Comparison of ENCODE assay signal across 9 cellular contexts in genomic region chr17:38590988-38591758, GRCh38. TPM values are rescaled to one million over a fixed set of nuclear protein-coding genes. Genes with fewer than 3 reads are reported as not detected.
DNase-seq lines count a peak whose midpoint lies in the region; ATAC-seq and TF ChIP-seq lines count a peak whose summit lies in the region.
"Had no signal": no experiment of that assay in that cellular context is flagged by ENCODE, and none has a peak within 500 bp of the region (broad histone marks: within the 10 kb centered on the region; RNA-seq: fewer than 3 reads in every experiment).

No MANE protein-coding gene starts in this region.

- peaks cover 23% of the 10 kb centered on the region for H3K4me1 Mint-ChIP-seq in CD8-positive, alpha-beta T cell (ENCODE audit: low read depth)

- H3K27me3 ChIP-seq in CD8-positive, alpha-beta T cell (ENCODE audit: insufficient read depth, low read length) = no peaks in the 10 kb centered on the region
- peaks cover 73% of the 10 kb centered on the region for H3K27me3 ChIP-seq in MM.1S (replicated peaks; ENCODE audit: insufficient read depth, low read length)
- no peaks in the 10 kb centered on the region for H3K27me3 ChIP-seq in RWPE2 (ENCODE audit: insufficient read depth, poor library complexity, severe bottlenecking)
- peaks cover 0 to 95% (median 0%) of the 10 kb centered on the region in 4 donors for H3K27me3 ChIP-seq in esophagus squamous epithelium

- POLR2A ChIA-PET in CD8-positive, alpha-beta T cell (lab: Charles Lee) = no interaction called here

- H3K9me2 ChIP-seq in MM.1S (replicated peaks; ENCODE audit: insufficient read depth, low read length) = no peaks in the 10 kb centered on the region

- no peak overlapping the region for H3K9ac ChIP-seq in MM.1S (ENCODE audit: low read length)

- no peak for TF ChIP-seq CTCF in CD8-positive, alpha-beta T cell (IDR thresholded peaks at IDR 0.05)
- no peak for TF ChIP-seq CTCF in MM.1S (IDR thresholded peaks at IDR 0.05; ENCODE audit: low read length)
- no peak for TF ChIP-seq CTCF in RWPE2 (IDR thresholded peaks at IDR 0.05; ENCODE audit: poor library complexity, severe bottlenecking)
- no peak for TF ChIP-seq CTCF in esophagus squamous epithelium (IDR thresholded peaks at IDR 0.05)
- no peak for TF ChIP-seq CTCF in foreskin fibroblast (IDR thresholded peaks at IDR 0.05; ENCODE audit: low read depth, low read length)

- H3K4me3 ChIP-seq in CD8-positive, alpha-beta T cell (ENCODE audit: low read depth, low read length) = no peak overlapping the region
- no peak overlapping the region for H3K4me3 ChIP-seq in MM.1S (ENCODE audit: low read length)
- H3K4me3 ChIP-seq in RWPE2 (ENCODE audit: severe bottlenecking) = no peak overlapping the region
- H3K4me3 ChIP-seq in esophagus squamous epithelium = no peak overlapping the region
- no peak overlapping the region for H3K4me3 ChIP-seq in foreskin fibroblast (ENCODE audit: low read depth in 1 of 2, low read length in 2 of 2)

- peaks cover 77% of the 10 kb centered on the region for H3K27me3 Mint-ChIP-seq in CD8-positive, alpha-beta T cell (ENCODE audit: low read depth)

- no peaks in the 10 kb centered on the region for H3K9me3 ChIP-seq in CD8-positive, alpha-beta T cell (ENCODE audit: low read length)
- H3K9me3 ChIP-seq in MM.1S (replicated peaks; ENCODE audit: insufficient read depth, low read length) = no peaks in the 10 kb centered on the region
- H3K9me3 ChIP-seq in RWPE2 (ENCODE audit: severe bottlenecking) = no peaks in the 10 kb centered on the region
- H3K9me3 ChIP-seq in esophagus squamous epithelium = no peaks in the 10 kb centered on the region

- no peaks in the 10 kb centered on the region for H3K9me3 Mint-ChIP-seq in CD8-positive, alpha-beta T cell

- no peak overlapping the region for H3K27ac ChIP-seq in CD8-positive, alpha-beta T cell (ENCODE audit: low read depth, low read length)
- no peak overlapping the region for H3K27ac ChIP-seq in MM.1S (ENCODE audit: low read length)
- no peak overlapping the region for H3K27ac ChIP-seq in RWPE2 (ENCODE audit: poor library complexity, severe bottlenecking)
- H3K27ac ChIP-seq in esophagus squamous epithelium = no peak overlapping the region

- H3K79me2 ChIP-seq in MM.1S (ENCODE audit: low read length) = no peaks in the 10 kb centered on the region

- no peaks in the 10 kb centered on the region for H4K20me1 ChIP-seq in MM.1S (ENCODE audit: insufficient read depth, low read length)

- intact Hi-C loops in CD8-positive, alpha-beta T cell (cut with DNase I, micrococcal nuclease) = no loop called here
- intact Hi-C loops in esophagus squamous epithelium (cut with DNase I) = no loop called here

- H3K4me1 ChIP-seq in CD8-positive, alpha-beta T cell (ENCODE audit: insufficient read depth, low read length) = peaks cover 20% of the 10 kb centered on the region
- H3K4me1 ChIP-seq in MM.1S (ENCODE audit: low read length) (peaks cover 15% of the 10 kb centered on the region), RWPE2 (ENCODE audit: insufficient read depth, poor library complexity, severe bottlenecking) (peaks cover 6% of the 10 kb centered on the region), esophagus squamous epithelium (peaks cover 0 to 15% (median 6%) of the 10 kb centered on the region in 3 donors)

- H3F3A ChIP-seq in MM.1S (ENCODE audit: insufficient read depth, low read length) = no peaks in the 10 kb centered on the region

- no peaks in the 10 kb centered on the region for H3K36me3 Mint-ChIP-seq in CD8-positive, alpha-beta T cell

- H3K4me3 Mint-ChIP-seq in CD8-positive, alpha-beta T cell = no peak overlapping the region

- no peaks in the 10 kb centered on the region for H3K36me3 ChIP-seq in CD8-positive, alpha-beta T cell (ENCODE audit: insufficient read depth, low read length)
- no peaks in the 10 kb centered on the region for H3K36me3 ChIP-seq in MM.1S (replicated peaks; ENCODE audit: insufficient read depth, low read length)
- H3K36me3 ChIP-seq in RWPE2 (ENCODE audit: low read depth) = no peaks in the 10 kb centered on the region
- no peaks in the 10 kb centered on the region for H3K36me3 ChIP-seq in esophagus squamous epithelium

- H3K4me2 ChIP-seq in MM.1S (ENCODE audit: low read depth, low read length) = peak overlapping the region; percentile 27; the same call in 1 of the 2 replicates

- TF ChIP-seq POLR2A in esophagus squamous epithelium (IDR thresholded peaks at IDR 0.05) = no peak

- H2AFZ ChIP-seq in MM.1S (ENCODE audit: low read length) = no peak overlapping the region

- H3K27ac Mint-ChIP-seq in CD8-positive, alpha-beta T cell = no peak overlapping the region

- WGBS in esophagus squamous epithelium, 2 donors = 29 to 58% methylated on average over 1 to 6 of the region's 6 CpGs

- no peak for DNase-seq in CD8-positive, alpha-beta T cell
- peak; percentile 18 for DNase-seq in MM.1S
- no peak for DNase-seq in RWPE2 (ENCODE audit: low spot score)
- peak; percentile 72 for DNase-seq in left lobe of liver (ENCODE audit: low spot score)
- no peak for DNase-seq in esophagus squamous epithelium (lab: John Stamatoyannopoulos, UW)
- DNase-seq in NCI-H1048 (lab: John Stamatoyannopoulos, UW) = no peak
- no peak for DNase-seq in putamen (ENCODE audit: low spot score)
- DNase-seq in foreskin fibroblast = no peak

- CTCF ChIA-PET in CD8-positive, alpha-beta T cell (lab: Charles Lee) = interaction anchor here (16.3 kb wide), 1 partner anchor 32 kb away, joined by 262 read pairs; no protein-coding TSS in a partner anchor

- ATAC-seq in CD8-positive, alpha-beta T cell = peak; percentile 8
- peak; percentile 41 for ATAC-seq in RWPE2 (ENCODE audit: low read depth)
- ATAC-seq in left lobe of liver = peak; percentile 88

RNA-seq across cellular contexts. Expression of gene SRCIN1, which starts 14.6 kb away (rescaled TPM):
- total RNA-seq in CD8-positive, alpha-beta T cell = under 1 TPM; 0.47 to 0.52 TPM
- total RNA-seq in left lobe of liver = 19.3 TPM
- total RNA-seq in esophagus squamous epithelium = 1 to 10 TPM in 3 of 4 donors, under 1 TPM in 1; 0.09 to 1.7 (median 1.3) TPM
- total RNA-seq: LHCN-M2 had no signal

Comparison
In these comparisons a context has a peak if more than half of its experiments do, and no peak if none do; other contexts are left out.
1. ATAC-seq: peak in every context shown above with its lines; median percentile 88 in left lobe of liver; 41 in RWPE2; 8 in CD8-positive, alpha-beta T cell.
2. DNase-seq: peak in MM.1S (single experiment) and left lobe of liver (single experiment); none in CD8-positive, alpha-beta T cell (0 of 7), RWPE2 (single experiment), esophagus squamous epithelium (single experiment), NCI-H1048 (single experiment), putamen (single experiment) and foreskin fibroblast (0 of 2).